ENCODE assay signal across 1 cellular context in the genomic region with DNA sequence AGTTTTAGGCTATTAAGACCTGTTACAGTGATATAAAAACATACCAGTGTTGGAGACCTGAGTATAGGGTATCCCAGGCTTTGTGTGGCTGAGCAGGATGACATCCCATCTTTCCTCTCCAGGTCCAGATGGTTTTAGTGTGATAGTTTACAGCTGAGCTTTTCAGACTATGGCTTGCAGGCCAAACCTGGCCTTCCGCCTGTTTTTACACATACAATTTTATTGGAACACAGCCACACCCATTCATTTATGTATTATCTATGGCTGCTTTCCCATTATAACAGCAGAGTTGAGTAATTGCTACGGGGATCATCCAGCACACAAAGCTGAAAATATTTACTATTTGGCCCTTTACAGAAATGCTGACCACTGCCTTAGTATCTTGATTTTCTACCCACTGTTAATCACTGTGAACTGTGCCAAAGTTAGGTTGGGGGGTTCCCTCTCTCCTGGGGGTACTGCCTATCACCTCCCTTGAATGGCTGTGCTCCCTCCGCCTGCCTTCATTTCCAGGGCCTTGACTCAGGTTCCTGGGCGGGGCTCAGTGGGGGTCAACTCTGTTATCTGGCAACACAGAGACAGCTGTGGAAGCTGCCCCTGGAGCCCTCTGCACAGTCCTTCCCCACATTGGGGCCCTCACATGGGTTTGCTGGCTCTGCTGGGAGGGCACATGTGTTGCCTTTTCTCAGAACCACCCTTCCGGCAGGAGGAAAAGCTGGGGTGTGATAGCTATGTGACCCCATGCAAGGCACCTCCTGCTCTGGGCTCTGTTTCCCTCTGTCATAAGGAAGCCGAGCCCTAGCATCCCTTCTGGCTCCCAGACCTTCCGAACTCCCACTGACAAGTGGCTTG.
TF ChIP-seq lines count a peak whose summit lies in the region.

No MANE protein-coding gene starts in this region.

TF ChIP-seq in K562, 482 proteins besides CTCF, POLR2A, EP300 and RAD21 (continued from another document and continues in another):
- TF ChIP-seq, protein P1, sequence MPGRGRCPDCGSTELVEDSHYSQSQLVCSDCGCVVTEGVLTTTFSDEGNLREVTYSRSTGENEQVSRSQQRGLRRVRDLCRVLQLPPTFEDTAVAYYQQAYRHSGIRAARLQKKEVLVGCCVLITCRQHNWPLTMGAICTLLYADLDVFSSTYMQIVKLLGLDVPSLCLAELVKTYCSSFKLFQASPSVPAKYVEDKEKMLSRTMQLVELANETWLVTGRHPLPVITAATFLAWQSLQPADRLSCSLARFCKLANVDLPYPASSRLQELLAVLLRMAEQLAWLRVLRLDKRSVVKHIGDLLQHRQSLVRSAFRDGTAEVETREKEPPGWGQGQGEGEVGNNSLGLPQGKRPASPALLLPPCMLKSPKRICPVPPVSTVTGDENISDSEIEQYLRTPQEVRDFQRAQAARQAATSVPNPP (IDR thresholded peaks at IDR 0.05; ENCODE audit: borderline replicate concordance, insufficient read depth, insufficient read length), result no peak
- TF ChIP-seq TFAM (CRISPR knock-in tag; conservative IDR thresholded peaks at IDR 0.05) (no peak), ELK1 (CRISPR knock-in tag; IDR thresholded peaks at IDR 0.05) (no peak), MGA (IDR thresholded peaks at IDR 0.05) (peak; percentile 56; the same call in 1 of the 2 replicates), E2F8 (IDR thresholded peaks at IDR 0.05; ENCODE audit: low read depth, partially characterized antibody) (no peak), TAF15 (IDR thresholded peaks at IDR 0.05; ENCODE audit: low read depth, low read length) (no peak), ZNF589 (CRISPR knock-in tag; IDR thresholded peaks at IDR 0.05; ENCODE audit: low read depth) (peak; percentile 22; the same call in 1 of the 2 replicates), FOXK2 (conservative IDR thresholded peaks at IDR 0.05 in 1 of 2, IDR thresholded peaks at IDR 0.05 in 1 of 2; ENCODE audit: low read depth in 2 of 2) (peak in 1 of 2 experiments; percentile 55; a peak in 1 of 4 replicates), EHMT2 (IDR thresholded peaks at IDR 0.05) (no peak), ETV1 (tag; conservative IDR thresholded peaks at IDR 0.05; ENCODE audit: low read depth) (peak; percentile 54), FOXJ2 (tag; IDR thresholded peaks at IDR 0.05) (no peak), ZNF740 (CRISPR knock-in tag; IDR thresholded peaks at IDR 0.05) (no peak), ZNF740 (tag; IDR thresholded peaks at IDR 0.05) (peak in 1 of 2 experiments; percentile 32; a peak in 1 of 4 replicates), ETV6 (IDR thresholded peaks at IDR 0.05; ENCODE audit: borderline replicate concordance in 1 of 2, low read depth in 2 of 2, low read length in 1 of 2) (no peak), ETV6 (CRISPR knock-in tag; IDR thresholded peaks at IDR 0.05; ENCODE audit: borderline replicate concordance) (no peak), POLR2AphosphoS5 (IDR thresholded peaks at IDR 0.05; ENCODE audit: control insufficient read depth, insufficient read depth, low read depth, low read length) (peak; percentile 94)
- TF ChIP-seq, protein P2, sequence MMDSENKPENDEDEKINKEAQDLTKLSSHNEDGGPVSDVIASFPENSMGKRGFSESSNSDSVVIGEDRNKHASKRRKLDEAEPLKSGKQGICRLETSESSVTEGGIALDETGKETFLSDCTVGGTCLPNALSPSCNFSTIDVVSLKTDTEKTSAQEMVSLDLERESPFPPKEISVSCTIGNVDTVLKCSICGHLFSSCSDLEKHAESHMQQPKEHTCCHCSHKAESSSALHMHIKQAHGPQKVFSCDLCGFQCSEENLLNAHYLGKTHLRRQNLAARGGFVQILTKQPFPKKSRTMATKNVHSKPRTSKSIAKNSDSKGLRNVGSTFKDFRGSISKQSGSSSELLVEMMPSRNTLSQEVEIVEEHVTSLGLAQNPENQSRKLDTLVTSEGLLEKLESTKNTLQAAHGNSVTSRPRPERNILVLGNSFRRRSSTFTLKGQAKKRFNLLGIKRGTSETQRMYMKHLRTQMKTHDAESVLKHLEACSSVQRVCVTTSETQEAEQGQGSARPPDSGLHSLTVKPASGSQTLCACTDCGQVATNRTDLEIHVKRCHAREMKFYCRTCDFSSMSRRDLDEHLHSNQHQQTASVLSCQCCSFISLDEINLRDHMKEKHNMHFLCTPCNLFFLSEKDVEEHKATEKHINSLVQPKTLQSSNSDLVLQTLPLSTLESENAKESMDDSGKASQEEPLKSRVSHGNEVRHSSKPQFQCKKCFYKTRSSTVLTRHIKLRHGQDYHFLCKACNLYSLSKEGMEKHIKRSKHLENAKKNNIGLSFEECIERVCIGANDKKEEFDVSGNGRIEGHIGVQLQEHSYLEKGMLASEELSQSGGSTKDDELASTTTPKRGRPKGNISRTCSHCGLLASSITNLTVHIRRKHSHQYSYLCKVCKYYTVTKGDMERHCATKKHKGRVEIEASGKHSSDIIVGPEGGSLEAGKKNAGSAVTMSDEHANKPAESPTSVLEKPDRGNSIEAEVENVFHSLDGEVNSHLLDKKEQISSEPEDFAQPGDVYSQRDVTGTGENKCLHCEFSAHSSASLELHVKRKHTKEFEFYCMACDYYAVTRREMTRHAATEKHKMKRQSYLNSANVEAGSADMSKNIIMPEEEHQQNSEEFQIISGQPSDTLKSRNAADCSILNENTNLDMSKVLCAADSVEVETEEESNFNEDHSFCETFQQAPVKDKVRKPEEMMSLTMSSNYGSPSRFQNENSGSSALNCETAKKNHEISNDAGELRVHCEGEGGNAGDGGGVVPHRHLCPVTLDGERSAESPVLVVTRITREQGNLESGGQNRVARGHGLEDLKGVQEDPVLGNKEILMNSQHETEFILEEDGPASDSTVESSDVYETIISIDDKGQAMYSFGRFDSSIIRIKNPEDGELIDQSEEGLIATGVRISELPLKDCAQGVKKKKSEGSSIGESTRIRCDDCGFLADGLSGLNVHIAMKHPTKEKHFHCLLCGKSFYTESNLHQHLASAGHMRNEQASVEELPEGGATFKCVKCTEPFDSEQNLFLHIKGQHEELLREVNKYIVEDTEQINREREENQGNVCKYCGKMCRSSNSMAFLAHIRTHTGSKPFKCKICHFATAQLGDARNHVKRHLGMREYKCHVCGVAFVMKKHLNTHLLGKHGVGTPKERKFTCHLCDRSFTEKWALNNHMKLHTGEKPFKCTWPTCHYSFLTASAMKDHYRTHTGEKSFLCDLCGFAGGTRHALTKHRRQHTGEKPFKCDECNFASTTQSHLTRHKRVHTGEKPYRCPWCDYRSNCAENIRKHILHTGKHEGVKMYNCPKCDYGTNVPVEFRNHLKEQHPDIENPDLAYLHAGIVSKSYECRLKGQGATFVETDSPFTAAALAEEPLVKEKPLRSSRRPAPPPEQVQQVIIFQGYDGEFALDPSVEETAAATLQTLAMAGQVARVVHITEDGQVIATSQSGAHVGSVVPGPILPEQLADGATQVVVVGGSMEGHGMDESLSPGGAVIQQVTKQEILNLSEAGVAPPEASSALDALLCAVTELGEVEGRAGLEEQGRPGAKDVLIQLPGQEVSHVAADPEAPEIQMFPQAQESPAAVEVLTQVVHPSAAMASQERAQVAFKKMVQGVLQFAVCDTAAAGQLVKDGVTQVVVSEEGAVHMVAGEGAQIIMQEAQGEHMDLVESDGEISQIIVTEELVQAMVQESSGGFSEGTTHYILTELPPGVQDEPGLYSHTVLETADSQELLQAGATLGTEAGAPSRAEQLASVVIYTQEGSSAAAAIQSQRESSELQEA (IDR thresholded peaks at IDR 0.05; ENCODE audit: low read depth), result no peak
